In genomic region chr5:1212271-1212670, GRCh38 we compare ENCODE assay signal across 28 cellular contexts. TPM values are rescaled to one million over a fixed set of nuclear protein-coding genes. Genes with fewer than 3 reads are reported as not detected.
"Had no signal": no experiment of that assay in that cellular context is flagged by ENCODE, and none has a peak within 500 bp of the region (broad histone marks: within the 10 kb centered on the region; RNA-seq: fewer than 3 reads in every experiment).

No MANE protein-coding gene starts in this region.

- DNase-seq: activated CD4-positive, alpha-beta memory T cell treated with anti-CD3 and anti-CD28 coated beads, Interleukin-2, amount 10 ng/mL, durations not matched to agents 7 days and 5 days; activated CD4-positive, alpha-beta T cell treated with anti-CD3 and anti-CD28 coated beads for 36 hours; activated CD4-positive, alpha-beta T cell treated with anti-CD3 and anti-CD28 coated beads, Interleukin-2, amount 50 U/mL, for 1 hour; activated gamma-delta T cell treated with Interleukin-2 at 50 U/mL for 16 hours; activated naive CD4-positive, alpha-beta T cell treated with anti-CD3 and anti-CD28 coated beads, Interleukin-2, amount 10 ng/mL, durations not matched to agents 7 days and 5 days; activated naive CD8-positive, alpha-beta T cell treated with anti-CD3 and anti-CD28 coated beads for 36 hours; activated T-cell treated with anti-CD3 and anti-CD28 coated beads for 4 hours; activated T-cell treated with anti-CD3 and anti-CD28 coated beads, Interleukin-2, amount 50 U/mL, for 48 hours; adrenal gland; MM.1S; NCI-H1105 treated with DMSO at 0.1 percent for 48 hours; NCI-H1436 treated with DMSO at 0.1 percent for 48 hours; NCI-H187; NCI-H2081; NCI-H510A treated with DMSO at 0.1 percent for 48 hours; NCI-H69; Peyer's patch; SIG-M5; T-cell; T-helper 2 cell; T1000 had no signal

- H3K27ac ChIP-seq: adrenal gland, ascending aorta, body of pancreas, Peyer's patch, RWPE1 had no signal

- H3K4me3 Mint-ChIP-seq: activated CD4-positive, alpha-beta memory T cell treated with anti-CD3 and anti-CD28 coated beads, Interleukin-2, amount 10 ng/mL, durations not matched to agents 7 days and 5 days; activated CD4-positive, alpha-beta T cell treated with anti-CD3 and anti-CD28 coated beads for 36 hours; activated naive CD4-positive, alpha-beta T cell treated with anti-CD3 and anti-CD28 coated beads, Interleukin-2, amount 10 ng/mL, durations not matched to agents 7 days and 5 days; activated naive CD8-positive, alpha-beta T cell treated with anti-CD3 and anti-CD28 coated beads for 36 hours; central memory CD8-positive, alpha-beta T cell; T-cell had no signal

- ATAC-seq: activated CD4-positive, alpha-beta T cell treated with anti-CD3 and anti-CD28 coated beads for 36 hours; body of pancreas; T-cell had no signal

- H3K27me3 ChIP-seq: adrenal gland, ascending aorta, body of pancreas, Peyer's patch had no signal

- H3K4me3 ChIP-seq: adrenal gland, ascending aorta, body of pancreas, Peyer's patch had no signal

- H3K36me3 ChIP-seq: adrenal gland, ascending aorta had no signal

- H3K4me1 Mint-ChIP-seq: activated CD4-positive, alpha-beta memory T cell treated with anti-CD3 and anti-CD28 coated beads, Interleukin-2, amount 10 ng/mL, durations not matched to agents 7 days and 5 days; activated CD4-positive, alpha-beta T cell treated with anti-CD3 and anti-CD28 coated beads for 36 hours; activated naive CD4-positive, alpha-beta T cell treated with anti-CD3 and anti-CD28 coated beads, Interleukin-2, amount 10 ng/mL, durations not matched to agents 7 days and 5 days; activated naive CD8-positive, alpha-beta T cell treated with anti-CD3 and anti-CD28 coated beads for 36 hours; central memory CD8-positive, alpha-beta T cell; T-cell had no signal

- H3K27ac Mint-ChIP-seq: activated CD4-positive, alpha-beta memory T cell treated with anti-CD3 and anti-CD28 coated beads, Interleukin-2, amount 10 ng/mL, durations not matched to agents 7 days and 5 days; activated CD4-positive, alpha-beta T cell treated with anti-CD3 and anti-CD28 coated beads for 36 hours; activated naive CD4-positive, alpha-beta T cell treated with anti-CD3 and anti-CD28 coated beads, Interleukin-2, amount 10 ng/mL, durations not matched to agents 7 days and 5 days; activated naive CD8-positive, alpha-beta T cell treated with anti-CD3 and anti-CD28 coated beads for 36 hours; activated T-helper 2 cell treated with anti-CD3 and anti-CD28 coated beads, Interferon-gamma antibody, Interleukin-2, Interleukin-4, amounts not matched to agents 10 μg/mL and 5 μg/mL and 100 μg/mL, durations not matched to agents 14 hours and 24 hours and 36 hours; T-cell had no signal

- H3K9me3 Mint-ChIP-seq: activated CD4-positive, alpha-beta memory T cell treated with anti-CD3 and anti-CD28 coated beads, Interleukin-2, amount 10 ng/mL, durations not matched to agents 7 days and 5 days; activated naive CD4-positive, alpha-beta T cell treated with anti-CD3 and anti-CD28 coated beads, Interleukin-2, amount 10 ng/mL, durations not matched to agents 7 days and 5 days; activated naive CD8-positive, alpha-beta T cell treated with anti-CD3 and anti-CD28 coated beads for 36 hours; activated T-helper 2 cell treated with anti-CD3 and anti-CD28 coated beads, Interferon-gamma antibody, Interleukin-2, Interleukin-4, amounts not matched to agents 10 μg/mL and 5 μg/mL and 100 μg/mL, durations not matched to agents 14 hours and 24 hours and 36 hours; central memory CD8-positive, alpha-beta T cell; T-cell had no signal

- H3K36me3 Mint-ChIP-seq: activated naive CD4-positive, alpha-beta T cell treated with anti-CD3 and anti-CD28 coated beads, Interleukin-2, amount 10 ng/mL, durations not matched to agents 7 days and 5 days; activated naive CD8-positive, alpha-beta T cell treated with anti-CD3 and anti-CD28 coated beads for 36 hours; T-cell had no signal

- H3K4me1 ChIP-seq: adrenal gland, ascending aorta, body of pancreas, Peyer's patch had no signal

- H3K9me3 ChIP-seq: adrenal gland, ascending aorta, body of pancreas, Peyer's patch had no signal

- H3K27me3 Mint-ChIP-seq: activated CD4-positive, alpha-beta memory T cell treated with anti-CD3 and anti-CD28 coated beads, Interleukin-2, amount 10 ng/mL, durations not matched to agents 7 days and 5 days; activated CD4-positive, alpha-beta T cell treated with anti-CD3 and anti-CD28 coated beads for 36 hours; activated naive CD8-positive, alpha-beta T cell treated with anti-CD3 and anti-CD28 coated beads for 36 hours had no signal

RNA-seq across cellular contexts. Expression of gene SLC6A19, which starts 10.9 kb away (rescaled TPM):
- total RNA-seq: activated CD4-positive, alpha-beta memory T cell treated with anti-CD3 and anti-CD28 coated beads, Interleukin-2, amount 10 ng/mL, durations not matched to agents 7 days and 5 days; activated CD4-positive, alpha-beta T cell treated with anti-CD3 and anti-CD28 coated beads for 36 hours; activated CD8-positive, alpha-beta memory T cell treated with anti-CD3 and anti-CD28 coated beads for 36 hours; activated naive CD8-positive, alpha-beta T cell treated with anti-CD3 and anti-CD28 coated beads for 36 hours; activated T-helper 2 cell treated with anti-CD3 and anti-CD28 coated beads, Interferon-gamma antibody, Interleukin-2, Interleukin-4, amounts not matched to agents 10 μg/mL and 5 μg/mL and 100 μg/mL, durations not matched to agents 14 hours and 24 hours and 36 hours; adrenal gland; ascending aorta; bronchial epithelial cell had no signal
- polyA plus RNA-seq: adrenal gland had no signal

RNA-seq across cellular contexts. Expression of gene SLC6A18, which starts 12.9 kb away (rescaled TPM):
- total RNA-seq: activated CD4-positive, alpha-beta memory T cell treated with anti-CD3 and anti-CD28 coated beads, Interleukin-2, amount 10 ng/mL, durations not matched to agents 7 days and 5 days; activated CD4-positive, alpha-beta T cell treated with anti-CD3 and anti-CD28 coated beads for 36 hours; activated CD8-positive, alpha-beta memory T cell treated with anti-CD3 and anti-CD28 coated beads for 36 hours; activated naive CD8-positive, alpha-beta T cell treated with anti-CD3 and anti-CD28 coated beads for 36 hours; activated T-helper 2 cell treated with anti-CD3 and anti-CD28 coated beads, Interferon-gamma antibody, Interleukin-2, Interleukin-4, amounts not matched to agents 10 μg/mL and 5 μg/mL and 100 μg/mL, durations not matched to agents 14 hours and 24 hours and 36 hours; adrenal gland; ascending aorta; body of pancreas; bronchial epithelial cell; T-cell had no signal
- polyA plus RNA-seq: adrenal gland had no signal
